ENCODE assay signal across 26 cellular contexts in the genomic region with DNA sequence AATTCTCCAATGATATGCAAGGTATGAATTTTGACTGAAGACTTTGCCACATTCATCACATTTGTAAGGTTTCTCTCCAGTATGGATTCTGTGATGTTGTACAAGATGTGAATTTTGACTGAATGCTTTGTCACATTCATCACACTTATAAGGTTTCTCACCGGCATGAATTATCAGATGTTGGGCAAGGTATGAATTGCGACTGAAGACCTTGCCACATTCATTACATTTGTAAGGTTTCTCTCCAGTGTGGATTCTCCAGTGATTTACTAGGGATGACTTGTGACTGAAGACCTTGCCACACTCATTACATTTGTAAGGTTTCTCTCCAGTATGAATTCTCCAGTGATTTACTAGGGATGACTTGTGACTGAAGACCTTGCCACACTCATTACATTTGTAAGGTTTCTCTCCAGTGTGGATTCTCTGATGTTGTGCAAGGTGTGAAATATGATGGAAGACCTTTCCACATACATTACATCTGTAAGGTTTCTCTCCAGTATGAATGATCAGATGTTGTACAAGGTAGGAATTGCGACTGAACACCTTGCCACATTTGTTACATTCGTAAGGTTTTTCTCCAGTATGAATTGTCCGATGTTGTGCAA.
"Had no signal": no experiment of that assay in that cellular context is flagged by ENCODE, and none has a peak within 500 bp of the region (broad histone marks: within the 10 kb centered on the region; RNA-seq: fewer than 3 reads in every experiment).

No MANE protein-coding gene starts in this region.

- FAIRE-seq: keratinocyte, pancreas had no signal

- H3K4me1 ChIP-seq: gastrocnemius medialis, pancreas, stomach, vagina had no signal

- H3K27me3 Mint-ChIP-seq: naive B cell; natural killer cell treated with Interleukin-12 subunit alpha and Interleukin-12 subunit beta and Interleukin-15 and Interleukin-18, amount 100 ng/mL, for 72 hours had no signal

- ATAC-seq: esophagus mucosa; gastrocnemius medialis; left lobe of liver; mucosa of descending colon; natural killer cell treated with Interleukin-12 subunit alpha and Interleukin-12 subunit beta and Interleukin-15 and Interleukin-18, amount 100 ng/mL, for 72 hours; pancreas; sciatic nerve; stimulated activated effector memory CD8-positive, alpha-beta T cell treated with anti-CD3 and anti-CD28 coated beads, Interleukin-12 subunit alpha, Interleukin-12 subunit beta, amount 100 ng/mL, for 72 hours had no signal

- DNase-seq: dermis blood vessel endothelial cell; effector memory CD4-positive, alpha-beta T cell; foreskin fibroblast; gastrocnemius medialis; head of caudate nucleus; mesenchymal stem cell; mucosa of descending colon; naive B cell; pancreas; stimulated activated CD4-positive, alpha-beta T cell treated with anti-CD3 and anti-CD28 coated beads, Interleukin-2, amount 100 ng/mL, for 24 hours; stimulated activated CD4-positive, alpha-beta T cell treated with anti-CD3 and anti-CD28 coated beads, Interleukin-4, amount 100 ng/mL, for 24 hours; stimulated activated naive CD4-positive, alpha-beta T cell treated with Interleukin-2 at 50 U/mL for 16 hours; stomach; thyroid gland had no signal

- H3K4me1 Mint-ChIP-seq: mesothelial cell of epicardium; neural crest cell; stimulated activated effector memory CD8-positive, alpha-beta T cell treated with anti-CD3 and anti-CD28 coated beads, Interleukin-12 subunit alpha, Interleukin-12 subunit beta, amount 100 ng/mL, for 72 hours had no signal

- H3K4me3 ChIP-seq: coronary artery, gastrocnemius medialis, mucosa of descending colon, pancreas, stomach, thyroid gland, vagina had no signal

- H3K4me3 Mint-ChIP-seq: mesothelial cell of epicardium; naive B cell; natural killer cell treated with Interleukin-12 subunit alpha and Interleukin-12 subunit beta and Interleukin-15 and Interleukin-18, amount 100 ng/mL, for 72 hours; neural crest cell; stimulated activated effector memory CD8-positive, alpha-beta T cell treated with anti-CD3 and anti-CD28 coated beads, Interleukin-12 subunit alpha, Interleukin-12 subunit beta, amount 100 ng/mL, for 72 hours had no signal

- H3K9me3 ChIP-seq: pancreas, thyroid gland, vagina had no signal

- H3K27ac ChIP-seq: coronary artery, epithelial cell of prostate, gastrocnemius medialis, neutrophil, pancreas, stomach, thyroid gland, vagina had no signal

- H3K27ac Mint-ChIP-seq: mesothelial cell of epicardium; naive B cell; natural killer cell treated with Interleukin-12 subunit alpha and Interleukin-12 subunit beta and Interleukin-15 and Interleukin-18, amount 100 ng/mL, for 72 hours; stimulated activated effector memory CD8-positive, alpha-beta T cell treated with anti-CD3 and anti-CD28 coated beads, Interleukin-12 subunit alpha, Interleukin-12 subunit beta, amount 100 ng/mL, for 72 hours had no signal

- H3K27me3 ChIP-seq: gastrocnemius medialis, neutrophil, pancreas, stomach, thyroid gland, vagina had no signal
